ENCODE assay signal across 8 cellular contexts in genomic region chr15:77966540-77967290, GRCh38.
A peak's percentile ranks its signal among the peaks of the same experiment; 100 is the strongest.
DNase-seq lines count a peak whose midpoint lies in the region; ATAC-seq and TF ChIP-seq lines count a peak whose summit lies in the region.

No MANE protein-coding gene starts in this region.

- no peak for DNase-seq in BJ (ENCODE audit: low read depth)
- DNase-seq in GM23338 (ENCODE audit: low spot score): peak; percentile 70
- peak; percentile 47 for DNase-seq in RPMI8226
- peak; percentile 46 for DNase-seq in activated naive CD8-positive, alpha-beta T cell treated with anti-CD3 and anti-CD28 coated beads, Interleukin-2, amount 10 ng/mL, durations not matched to agents 7 days and 5 days
- DNase-seq in left cardiac atrium: no peak
- DNase-seq in retinal pigment epithelial cell (ENCODE audit: low read depth): no peak

- no peak overlapping the region for H3K4me3 Mint-ChIP-seq in GM23338
- no peak overlapping the region for H3K4me3 Mint-ChIP-seq in activated naive CD8-positive, alpha-beta T cell treated with anti-CD3 and anti-CD28 coated beads, Interleukin-2, amount 10 ng/mL, durations not matched to agents 7 days and 5 days

- no peaks in the 10 kb centered on the region for H3K36me3 Mint-ChIP-seq in GM23338 (ENCODE audit: low read depth)
- H3K36me3 Mint-ChIP-seq in activated naive CD8-positive, alpha-beta T cell treated with anti-CD3 and anti-CD28 coated beads, Interleukin-2, amount 10 ng/mL, durations not matched to agents 7 days and 5 days: no peaks in the 10 kb centered on the region

- H3K27me3 ChIP-seq in BJ (ENCODE audit: control insufficient read depth, insufficient read depth, low read length): peaks cover 4% of the 10 kb centered on the region
- no peaks in the 10 kb centered on the region for H3K27me3 ChIP-seq in GM23338 (ENCODE audit: insufficient read depth)

- no peaks in the 10 kb centered on the region for H3K4me1 ChIP-seq in GM23338 (ENCODE audit: insufficient read depth)

- TF ChIP-seq CTCF in BJ (IDR thresholded peaks at IDR 0.05; ENCODE audit: insufficient read depth, low read depth, low read length) (peak; percentile 88), GM23338 (conservative IDR thresholded peaks at IDR 0.05; ENCODE audit: low read depth in 2 of 2) (peak; percentile 85 to 91), retinal pigment epithelial cell (conservative IDR thresholded peaks at IDR 0.05; ENCODE audit: low read depth, low read length) (peak; percentile 96)

- CTCF ChIA-PET in BJ (lab: Yijun Ruan, JAX): interaction anchor here (0.6 to 8.1 kb wide), 26 partner anchors 11 to 328 kb away, joined by 3 to 282 read pairs (median 4); partner anchors contain the start of genes CIB2 and SH2D7

- H3K79me2 ChIP-seq in GM23338 (replicated peaks; ENCODE audit: insufficient read depth): no peaks in the 10 kb centered on the region

- H3K27me3 Mint-ChIP-seq in GM23338 (ENCODE audit: insufficient read depth, low read depth, poor library complexity): peaks cover 2% of the 10 kb centered on the region
- peaks cover 33% of the 10 kb centered on the region for H3K27me3 Mint-ChIP-seq in activated naive CD8-positive, alpha-beta T cell treated with anti-CD3 and anti-CD28 coated beads, Interleukin-2, amount 10 ng/mL, durations not matched to agents 7 days and 5 days

- POLR2A ChIA-PET in BJ (lab: Charles Lee): no interaction called here
- POLR2A ChIA-PET in activated naive CD8-positive, alpha-beta T cell treated with anti-CD3 and anti-CD28 coated beads, Interleukin-2, amount 10 ng/mL, durations not matched to agents 7 days and 5 days (lab: Charles Lee): interaction anchor here (1.2 kb wide), 1 partner anchor 142 kb away, joined by 4 read pairs; no protein-coding TSS in a partner anchor

- no peak overlapping the region for H3K4me3 ChIP-seq in BJ (ENCODE audit: low read depth, low read length)
- no peak overlapping the region for H3K4me3 ChIP-seq in GM23338
- no peak overlapping the region for H3K4me3 ChIP-seq in retinal pigment epithelial cell (ENCODE audit: low read length)

- peak; percentile 98 for ATAC-seq in GM23338
- ATAC-seq in activated naive CD8-positive, alpha-beta T cell treated with anti-CD3 and anti-CD28 coated beads, Interleukin-2, amount 10 ng/mL, durations not matched to agents 7 days and 5 days (ENCODE audit: low read depth): peak; percentile 63
- ATAC-seq in left cardiac atrium: peak; percentile 80 to 81
- no peak for ATAC-seq in GM21515 (IDR thresholded peaks at IDR 0.05; ENCODE audit: unreplicated experiment)
- no peak for ATAC-seq in HG03457 (IDR thresholded peaks at IDR 0.05; ENCODE audit: unreplicated experiment)

- H3K4me2 ChIP-seq in GM23338: no peak overlapping the region

- no peaks in the 10 kb centered on the region for H3K4me1 Mint-ChIP-seq in GM23338
- H3K4me1 Mint-ChIP-seq in activated naive CD8-positive, alpha-beta T cell treated with anti-CD3 and anti-CD28 coated beads, Interleukin-2, amount 10 ng/mL, durations not matched to agents 7 days and 5 days: peaks cover 6% of the 10 kb centered on the region

- H3K36me3 ChIP-seq in BJ (ENCODE audit: control insufficient read depth, insufficient read depth, low read length) (no peaks in the 10 kb centered on the region), GM23338 (ENCODE audit: insufficient read depth) (no peaks in the 10 kb centered on the region; the same call in 1 of the 2 replicates)

- H2AFZ ChIP-seq in GM23338: no peak overlapping the region

- intact Hi-C loops in left cardiac atrium (cut with DNase I): loop anchor here (5.0 kb wide), 2 partner anchors 41 to 141 kb away; no protein-coding TSS in a partner anchor

- H3K27ac Mint-ChIP-seq in GM23338: no peak overlapping the region
- H3K27ac Mint-ChIP-seq in activated naive CD8-positive, alpha-beta T cell treated with anti-CD3 and anti-CD28 coated beads, Interleukin-2, amount 10 ng/mL, durations not matched to agents 7 days and 5 days: no peak overlapping the region

- no peaks in the 10 kb centered on the region for H3F3A ChIP-seq in GM23338 (replicated peaks; ENCODE audit: low read depth)

- peaks cover 7% of the 10 kb centered on the region; the same call in 1 of the 3 replicates for H3K9me3 Mint-ChIP-seq in GM23338
- no peaks in the 10 kb centered on the region for H3K9me3 Mint-ChIP-seq in activated naive CD8-positive, alpha-beta T cell treated with anti-CD3 and anti-CD28 coated beads, Interleukin-2, amount 10 ng/mL, durations not matched to agents 7 days and 5 days

- no peaks in the 10 kb centered on the region for H4K20me1 ChIP-seq in GM23338 (replicated peaks; ENCODE audit: insufficient read depth)

- no peaks in the 10 kb centered on the region for H3K9me2 ChIP-seq in GM23338 (ENCODE audit: insufficient read depth)

- no peak overlapping the region for H3K27ac ChIP-seq in GM23338 (ENCODE audit: low read depth)

TF ChIP-seq in GM23338, 12 proteins besides CTCF, POLR2A, EP300 and RAD21 (continues in another document):
- TF ChIP-seq REST (IDR thresholded peaks at IDR 0.05; ENCODE audit: unreplicated experiment) (no peak), ZNF114 (CRISPR knock-in tag; IDR thresholded peaks at IDR 0.05) (no peak), ETS1 (IDR thresholded peaks at IDR 0.05) (no peak), ZNF331 (CRISPR knock-in tag; IDR thresholded peaks at IDR 0.05; ENCODE audit: low read depth) (no peak), CREB1 (CRISPR knock-in tag; IDR thresholded peaks at IDR 0.05; ENCODE audit: low read depth) (no peak), NANOG (IDR thresholded peaks at IDR 0.05; ENCODE audit: borderline replicate concordance) (no peak), STAT1 (IDR thresholded peaks at IDR 0.05; ENCODE audit: unreplicated experiment) (no peak), EZH2phosphoT487 (IDR thresholded peaks at IDR 0.05; ENCODE audit: unreplicated experiment) (no peak), POLR2AphosphoS5 (IDR thresholded peaks at IDR 0.05; ENCODE audit: low read depth) (no peak)

Comparison
In these comparisons a context has a peak if more than half of its experiments do, and no peak if none do; other contexts are left out.
1. DNase-seq: peak in GM23338 (single experiment), RPMI8226 (single experiment) and activated naive CD8-positive, alpha-beta T cell treated with anti-CD3 and anti-CD28 coated beads, Interleukin-2, amount 10 ng/mL, durations not matched to agents 7 days and 5 days (single experiment); none in BJ (single experiment), left cardiac atrium (single experiment) and retinal pigment epithelial cell (single experiment).
2. ATAC-seq: peak in GM23338 (single experiment), activated naive CD8-positive, alpha-beta T cell treated with anti-CD3 and anti-CD28 coated beads, Interleukin-2, amount 10 ng/mL, durations not matched to agents 7 days and 5 days (single experiment) and left cardiac atrium (2 of 2); none in GM21515 (single experiment) and HG03457 (single experiment).
3. Peak in every context shown above with its lines, with median percentiles within 50 percentile points of each other: CTCF ChIP-seq.